10 cellular contexts compared by ENCODE assay signal in the genomic region with DNA sequence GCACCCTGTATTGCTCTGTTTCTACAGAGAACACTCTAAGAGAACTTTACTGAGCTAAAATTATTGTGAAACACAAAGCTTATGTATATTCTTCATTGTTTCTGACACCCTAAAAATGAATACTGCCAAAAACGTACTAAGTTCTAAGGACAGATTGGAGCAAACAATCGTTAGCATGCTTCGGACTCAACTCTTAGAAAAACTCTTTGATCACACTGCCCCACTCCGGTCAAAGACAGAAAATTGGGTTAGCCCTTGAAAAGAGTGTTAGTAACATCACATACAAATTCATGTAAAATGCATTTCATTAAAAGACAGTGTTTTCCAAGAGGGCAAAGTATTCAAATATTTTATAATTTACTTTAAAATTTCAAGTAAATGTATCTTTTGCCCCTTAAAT.
DNase-seq lines count a peak whose midpoint lies in the region; ATAC-seq, FAIRE-seq and TF ChIP-seq lines count a peak whose summit lies in the region.
"Had no signal": no experiment of that assay in that cellular context is flagged by ENCODE, and none has a peak within 500 bp of the region (broad histone marks: within the 10 kb centered on the region; RNA-seq: fewer than 3 reads in every experiment).

No MANE protein-coding gene starts in this region.

- no peaks in the 10 kb centered on the region for H3K9me2 ChIP-seq in MM.1S (replicated peaks; ENCODE audit: insufficient read depth, low read length)

- DNase-seq in EL (peak; percentile 4), epithelial cell of esophagus (ENCODE audit: low read depth) (peak; percentile 38), pancreas (peak in 1 of 6 donors; percentile 18), heart left ventricle (no peak), left ventricle myocardium inferior (no peak), Right ventricle myocardium inferior (ENCODE audit: missing footprints) (no peak), MM.1S (no peak)
- DNase-seq: NCI-H187 had no signal

- peak in 3 of 4 donors; percentile 41 to 68 (median 68) for ATAC-seq in pancreas
- no peak for ATAC-seq in heart left ventricle
- no peak for ATAC-seq in Right ventricle myocardium inferior
- ATAC-seq: activated naive CD4-positive, alpha-beta T cell treated with anti-CD3 and anti-CD28 coated beads, Interleukin-2, amount 50 U/mL, for 72 hours had no signal

- intact Hi-C loops in pancreas (cut with DNase I), result no loop called here
- intact Hi-C loops in heart left ventricle (cut with DNase I), result loop anchor here in 4 of 10 donors (5.0 to 10.0 kb wide), 3 partner anchors 522 to 529 kb away; partner anchors contain the start of gene SFRP2 (in 3 of the 4)
- intact Hi-C loops in left ventricle myocardium inferior (cut with micrococcal nuclease), result no loop called here
- intact Hi-C loops in Right ventricle myocardium inferior (cut with DNase I), result no loop called here

- TF ChIP-seq POLR2A in heart left ventricle (IDR thresholded peaks at IDR 0.05), result no peak

- H4K20me1 ChIP-seq in OCI-LY3 (ENCODE audit: insufficient read depth, low read length), result no peaks in the 10 kb centered on the region
- no peaks in the 10 kb centered on the region for H4K20me1 ChIP-seq in MM.1S (ENCODE audit: insufficient read depth, low read length)

- TF ChIP-seq CTCF in OCI-LY3 (IDR thresholded peaks at IDR 0.05; ENCODE audit: low read depth, low read length) (peak; percentile 76), epithelial cell of esophagus (IDR thresholded peaks at IDR 0.05; ENCODE audit: insufficient read depth, low read depth, low read length, missing control alignments) (peak; percentile 42), pancreas (IDR thresholded peaks at IDR 0.05) (peak in 1 of 4 donors; percentile 13), heart left ventricle (IDR thresholded peaks at IDR 0.05) (peak in 3 of 12 donors; percentile 13 to 19 (median 15)), left ventricle myocardium inferior (IDR thresholded peaks at IDR 0.05; ENCODE audit: borderline replicate concordance) (no peak), MM.1S (IDR thresholded peaks at IDR 0.05; ENCODE audit: low read length) (no peak)

- peak overlapping the region; percentile 36 for H3K4me2 ChIP-seq in OCI-LY3 (ENCODE audit: low read length)
- H3K4me2 ChIP-seq in MM.1S (ENCODE audit: low read depth, low read length), result no peak overlapping the region

- H3K9ac ChIP-seq in OCI-LY3 (ENCODE audit: low read length) (no peak overlapping the region), MM.1S (ENCODE audit: low read length) (no peak overlapping the region)

- H3K27ac ChIP-seq in OCI-LY3 (ENCODE audit: low read length) (no peak overlapping the region), pancreas (no peak overlapping the region), heart left ventricle (no peak overlapping the region), left ventricle myocardium inferior (replicated peaks) (no peak overlapping the region), MM.1S (ENCODE audit: low read length) (no peak overlapping the region)

- H3K4me3 ChIP-seq in OCI-LY3 (ENCODE audit: low read length), result no peak overlapping the region
- H3K4me3 ChIP-seq in epithelial cell of esophagus (ENCODE audit: low read length), result no peak overlapping the region
- no peak overlapping the region for H3K4me3 ChIP-seq in pancreas
- H3K4me3 ChIP-seq in heart left ventricle, result no peak overlapping the region
- no peak overlapping the region for H3K4me3 ChIP-seq in left ventricle myocardium inferior
- H3K4me3 ChIP-seq in MM.1S (ENCODE audit: low read length), result no peak overlapping the region

- H3K36me3 ChIP-seq in OCI-LY3 (replicated peaks; ENCODE audit: low read depth, low read length) (no peaks in the 10 kb centered on the region), pancreas (no peaks in the 10 kb centered on the region), heart left ventricle (no peaks in the 10 kb centered on the region), left ventricle myocardium inferior (no peaks in the 10 kb centered on the region), MM.1S (replicated peaks; ENCODE audit: insufficient read depth, low read length) (no peaks in the 10 kb centered on the region)

- H3K79me2 ChIP-seq in OCI-LY3 (ENCODE audit: low read length), result no peaks in the 10 kb centered on the region
- H3K79me2 ChIP-seq in MM.1S (ENCODE audit: low read length), result no peaks in the 10 kb centered on the region

- H2AFZ ChIP-seq in OCI-LY3 (ENCODE audit: low read depth, low read length), result no peak overlapping the region
- H2AFZ ChIP-seq in MM.1S (ENCODE audit: low read length), result no peak overlapping the region

- H3F3A ChIP-seq in MM.1S (ENCODE audit: insufficient read depth, low read length), result no peaks in the 10 kb centered on the region

- WGBS in pancreas, 2 donors, result 11% methylated on average over 4 of the region's 4 CpGs
- 36 to 60% (median 42%) methylated on average over 4 of the region's 4 CpGs for WGBS in heart left ventricle, 4 donors

- no peaks in the 10 kb centered on the region for H3K27me3 ChIP-seq in OCI-LY3 (ENCODE audit: low read depth, low read length)
- no peaks in the 10 kb centered on the region for H3K27me3 ChIP-seq in pancreas
- no peaks in the 10 kb centered on the region for H3K27me3 ChIP-seq in heart left ventricle
- H3K27me3 ChIP-seq in left ventricle myocardium inferior (ENCODE audit: low read depth), result no peaks in the 10 kb centered on the region
- H3K27me3 ChIP-seq in MM.1S (replicated peaks; ENCODE audit: insufficient read depth, low read length), result no peaks in the 10 kb centered on the region

- H3K9me3 ChIP-seq in OCI-LY3 (ENCODE audit: insufficient read depth, low read length), result no peaks in the 10 kb centered on the region
- H3K9me3 ChIP-seq in pancreas, result no peaks in the 10 kb centered on the region
- peaks cover 0 to 11% (median 2%) of the 10 kb centered on the region in 12 donors for H3K9me3 ChIP-seq in heart left ventricle
- H3K9me3 ChIP-seq in left ventricle myocardium inferior (replicated peaks), result peaks cover 14% of the 10 kb centered on the region
- H3K9me3 ChIP-seq in MM.1S (replicated peaks; ENCODE audit: insufficient read depth, low read length), result no peaks in the 10 kb centered on the region

- FAIRE-seq in pancreas (lab: Jason Lieb, UNC), result no peak

- peaks cover 3% of the 10 kb centered on the region; the same call in 1 of the 2 replicates for H3K4me1 ChIP-seq in OCI-LY3 (ENCODE audit: low read length)
- H3K4me1 ChIP-seq in pancreas, result no peaks in the 10 kb centered on the region
- no peaks in the 10 kb centered on the region for H3K4me1 ChIP-seq in heart left ventricle
- no peaks in the 10 kb centered on the region for H3K4me1 ChIP-seq in left ventricle myocardium inferior
- H3K4me1 ChIP-seq in MM.1S (ENCODE audit: low read length), result no peaks in the 10 kb centered on the region

Comparison
In these comparisons a context has a peak if more than half of its experiments do, and no peak if none do; other contexts are left out.
1. DNase-seq: peak in EL (single experiment) and epithelial cell of esophagus (single experiment); none in heart left ventricle (0 of 5), left ventricle myocardium inferior (single experiment), Right ventricle myocardium inferior (single experiment) and MM.1S (single experiment).
2. CTCF ChIP-seq: peak in OCI-LY3 (single experiment) and epithelial cell of esophagus (single experiment); none in left ventricle myocardium inferior (single experiment) and MM.1S (single experiment).
3. ATAC-seq: peak in pancreas (3 of 4); none in heart left ventricle (0 of 4) and Right ventricle myocardium inferior (single experiment).